12 cellular contexts compared by ENCODE assay signal in the genomic region with DNA sequence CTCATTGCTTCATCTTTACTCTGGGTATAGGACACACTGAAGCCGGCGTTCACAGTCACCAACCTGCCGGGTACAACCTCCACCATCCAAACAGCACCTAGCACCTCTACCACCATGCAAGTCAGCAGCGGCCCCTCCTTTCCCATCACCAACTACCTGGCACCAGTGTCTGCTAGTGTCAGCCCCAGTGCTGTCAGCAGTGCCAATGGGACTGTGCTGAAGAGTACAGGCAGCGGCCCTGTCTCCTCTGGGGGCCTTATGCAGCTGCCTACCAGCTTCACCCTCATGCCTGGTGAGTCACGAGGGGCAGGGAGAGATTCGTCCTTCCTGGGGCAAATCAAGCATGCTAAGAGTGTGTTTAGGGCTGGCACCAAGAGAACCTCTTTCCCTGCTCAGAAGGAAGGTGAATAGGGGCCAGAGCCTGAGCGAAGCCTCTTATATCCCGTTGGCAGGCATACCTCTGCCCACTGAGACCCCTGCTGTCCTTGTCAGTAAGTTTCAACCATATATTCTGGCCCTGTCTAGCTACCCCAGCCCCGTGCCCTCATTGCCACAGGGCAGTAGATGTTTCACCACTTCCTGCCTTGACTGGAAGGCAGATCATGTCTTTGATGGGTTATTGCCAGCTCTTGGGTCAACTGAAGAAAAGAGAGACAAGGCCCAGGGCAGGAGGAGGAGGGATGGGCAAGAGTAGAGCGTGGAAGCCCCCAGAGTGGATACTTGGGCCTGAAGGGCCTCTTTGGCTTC. TPM values are rescaled to one million over a fixed set of nuclear protein-coding genes. Genes with fewer than 3 reads are reported as not detected.
DNase-seq lines count a peak whose midpoint lies in the region; ATAC-seq, FAIRE-seq and TF ChIP-seq lines count a peak whose summit lies in the region.
"Had no signal": no experiment of that assay in that cellular context is flagged by ENCODE, and none has a peak within 500 bp of the region (broad histone marks: within the 10 kb centered on the region; RNA-seq: fewer than 3 reads in every experiment).

No MANE protein-coding gene starts in this region.

- H3K4me3 ChIP-seq in ACC112 (ENCODE audit: low read depth, low read length) (no peak overlapping the region), neuronal stem cell (ENCODE audit: low read length in 2 of 2) (no peak overlapping the region)
- H3K4me3 ChIP-seq: colonic mucosa had no signal

- H2BK5ac ChIP-seq in neuronal stem cell (ENCODE audit: low read length): no peak overlapping the region

- H4K8ac ChIP-seq in neuronal stem cell (ENCODE audit: low read depth, low read length): no peak overlapping the region

- TF ChIP-seq CTCF in HFFc6 (IDR thresholded peaks at IDR 0.05): no peak

- H3K23ac ChIP-seq in neuronal stem cell (ENCODE audit: low read depth, low read length, poor library complexity): no peak overlapping the region

- peaks cover 16% of the 10 kb centered on the region for H3K36me3 Mint-ChIP-seq in HFFc6 (ENCODE audit: low read depth)
- peaks cover 81% of the 10 kb centered on the region for H3K36me3 Mint-ChIP-seq in dendritic cell treated with granulocyte-macrophage colony-stimulating factor and Interleukin-4, amounts not matched to agents 40 ng/mL and 50 ng/mL, for 4 days (ENCODE audit: low read depth)

- H3K14ac ChIP-seq in neuronal stem cell (ENCODE audit: low read length): no peak overlapping the region

- H3K36me3 ChIP-seq in ACC112 (ENCODE audit: insufficient read depth, low read length): peaks cover 11% of the 10 kb centered on the region; the same call in 1 of the 2 replicates
- H3K36me3 ChIP-seq in neuronal stem cell (replicated peaks in 1 of 2; ENCODE audit: control insufficient read depth in 2 of 2, insufficient read depth in 2 of 2, low read length in 2 of 2): peaks cover 33 to 63% of the 10 kb centered on the region in 2 donors

- no peak overlapping the region for H3K9ac ChIP-seq in neuronal stem cell (ENCODE audit: low read depth, low read length, poor library complexity)

- H3K27ac ChIP-seq in ACC112 (ENCODE audit: low read depth, low read length) (peak overlapping the region; percentile 83), neuronal stem cell (replicated peaks; ENCODE audit: low read length) (no peak overlapping the region)

- peak overlapping the region; percentile 60 for H2BK12ac ChIP-seq in neuronal stem cell (ENCODE audit: low read length)

- H2AK5ac ChIP-seq in neuronal stem cell (ENCODE audit: low read depth, low read length): no peak overlapping the region

- peaks cover 38% of the 10 kb centered on the region for H3K79me2 ChIP-seq in ACC112 (ENCODE audit: control insufficient read depth, insufficient read depth, low read length, unreplicated experiment)

- H4K91ac ChIP-seq in neuronal stem cell (ENCODE audit: low read depth, low read length, poor library complexity): no peak overlapping the region

- H3K4me1 ChIP-seq in ACC112 (ENCODE audit: control insufficient read depth, insufficient read depth, low read length, unreplicated experiment) (peaks cover 26% of the 10 kb centered on the region), neuronal stem cell (ENCODE audit: control insufficient read depth in 2 of 2, insufficient read depth in 1 of 2, low read depth in 1 of 2, low read length in 2 of 2) (peaks cover 15 to 25% of the 10 kb centered on the region in 2 donors)

- intact Hi-C loops in dendritic cell treated with granulocyte-macrophage colony-stimulating factor and Interleukin-4, amounts not matched to agents 40 ng/mL and 50 ng/mL, for 4 days (cut with micrococcal nuclease): loop anchor here (2.0 kb wide), 1 partner anchor 117 kb away; a partner anchor contains a TSS

- H2AFZ ChIP-seq in ACC112 (ENCODE audit: low read length, unreplicated experiment) (no peak overlapping the region), neuronal stem cell (ENCODE audit: low read length) (no peak overlapping the region)

- H3K4me1 Mint-ChIP-seq in HFFc6 (ENCODE audit: low read depth): peaks cover 34% of the 10 kb centered on the region
- peaks cover 47% of the 10 kb centered on the region for H3K4me1 Mint-ChIP-seq in dendritic cell treated with granulocyte-macrophage colony-stimulating factor and Interleukin-4, amounts not matched to agents 40 ng/mL and 50 ng/mL, for 4 days (ENCODE audit: low read depth)

- no peak overlapping the region for H3K4ac ChIP-seq in neuronal stem cell (ENCODE audit: low read length)

- peaks cover 18% of the 10 kb centered on the region for H3K79me1 ChIP-seq in neuronal stem cell (ENCODE audit: low read depth, low read length)

- DNase-seq in HFFc6 (no peak), neuronal stem cell (ENCODE audit: low spot score) (no peak), HCEC 1CT (no peak), islet precursor cell (no peak), urothelium cell line (ENCODE audit: low spot score) (no peak)
- DNase-seq: colonic mucosa; NCI-H1930; stimulated activated CD4-positive, alpha-beta T cell treated with anti-CD3 and anti-CD28 coated beads, Interleukin-4, amount 100 ng/mL, for 1 hour had no signal

- H3K27me3 Mint-ChIP-seq in HFFc6 (ENCODE audit: insufficient read depth): peaks cover 2% of the 10 kb centered on the region; the same call in 1 of the 2 replicates
- no peaks in the 10 kb centered on the region for H3K27me3 Mint-ChIP-seq in dendritic cell treated with granulocyte-macrophage colony-stimulating factor and Interleukin-4, amounts not matched to agents 40 ng/mL and 50 ng/mL, for 4 days

- H3K4me3 Mint-ChIP-seq in HFFc6: no peak overlapping the region
- H3K4me3 Mint-ChIP-seq in dendritic cell treated with granulocyte-macrophage colony-stimulating factor and Interleukin-4, amounts not matched to agents 40 ng/mL and 50 ng/mL, for 4 days: peak overlapping the region; percentile 5

- H2BK15ac ChIP-seq in neuronal stem cell (ENCODE audit: low read length): no peak overlapping the region

- FAIRE-seq in urothelium cell line (lab: Jason Lieb, UNC): no peak

- H3K27ac Mint-ChIP-seq in HFFc6: peak overlapping the region; percentile 90
- peak overlapping the region; percentile 95 for H3K27ac Mint-ChIP-seq in dendritic cell treated with granulocyte-macrophage colony-stimulating factor and Interleukin-4, amounts not matched to agents 40 ng/mL and 50 ng/mL, for 4 days

- no peak overlapping the region for H3K18ac ChIP-seq in neuronal stem cell (ENCODE audit: low read length)

- no peak overlapping the region for H2BK120ac ChIP-seq in neuronal stem cell (ENCODE audit: low read depth, low read length)

- H3K4me2 ChIP-seq in neuronal stem cell (ENCODE audit: insufficient read depth, low read length, poor library complexity, severe bottlenecking): no peak overlapping the region

- no peak for ATAC-seq in GM18858 (IDR thresholded peaks at IDR 0.05; ENCODE audit: unreplicated experiment)

- WGBS in neuronal stem cell (ENCODE audit: extremely low coverage in 2 of 2, insufficient read length in 2 of 2, insufficient replicate concordance in 1 of 2), 2 donors: no CpG with 5 or more reads among the region's 11 CpGs

- H3K9me3 Mint-ChIP-seq in HFFc6: no peaks in the 10 kb centered on the region
- no peaks in the 10 kb centered on the region for H3K9me3 Mint-ChIP-seq in dendritic cell treated with granulocyte-macrophage colony-stimulating factor and Interleukin-4, amounts not matched to agents 40 ng/mL and 50 ng/mL, for 4 days
- H3K9me3 Mint-ChIP-seq: nephron had no signal

- no peaks in the 10 kb centered on the region for H3K27me3 ChIP-seq in ACC112 (ENCODE audit: insufficient read depth, low read length)
- no peaks in the 10 kb centered on the region for H3K27me3 ChIP-seq in neuronal stem cell (ENCODE audit: control insufficient read depth in 3 of 3, insufficient read depth in 3 of 3, low read depth in 1 of 3, low read length in 3 of 3)
- H3K27me3 ChIP-seq: colonic mucosa had no signal

- peaks cover 0 to 2% of the 10 kb centered on the region in 2 donors for H3K9me3 ChIP-seq in neuronal stem cell (replicated peaks in 1 of 2; ENCODE audit: control insufficient read depth in 2 of 2, insufficient read depth in 1 of 2, low read depth in 1 of 2, low read length in 2 of 2)
- H3K9me3 ChIP-seq: colonic mucosa had no signal

RNA-seq across cellular contexts. Expression of a gene that starts 4.8 kb away (rescaled TPM):
- 10 to 100 TPM; 37.4 to 49.7 (median 39.3) TPM for total RNA-seq in HFFc6 (2021; fragmentation: NEBNext Ultra II Directional; extraction: Animal tissue kit (Norgen Biotek cat#: 25700))
- polyA plus RNA-seq in neuronal stem cell (2013, experiment 1 of 2): 33.8 TPM
- 33.2 TPM for polyA plus RNA-seq in neuronal stem cell (2013, experiment 2 of 2)

RNA-seq across cellular contexts. Expression of a gene that starts 6.1 kb away (rescaled TPM):
- 10 to 100 TPM; 15.4 to 19.9 (median 18.6) TPM for total RNA-seq in HFFc6 (2021; fragmentation: NEBNext Ultra II Directional; extraction: Animal tissue kit (Norgen Biotek cat#: 25700))
- polyA plus RNA-seq in neuronal stem cell (2013, experiment 1 of 2): 10.3 TPM
- 11.1 TPM for polyA plus RNA-seq in neuronal stem cell (2013, experiment 2 of 2)

RNA-seq across cellular contexts. Expression of a gene that starts 53.4 kb away (rescaled TPM):
- 10 to 100 TPM; 38.3 to 56.3 (median 49.1) TPM for total RNA-seq in HFFc6 (2021; fragmentation: NEBNext Ultra II Directional; extraction: Animal tissue kit (Norgen Biotek cat#: 25700))
- polyA plus RNA-seq in neuronal stem cell (2013, experiment 1 of 2): 110 TPM
- 110 TPM for polyA plus RNA-seq in neuronal stem cell (2013, experiment 2 of 2)
